Comparison of ENCODE assay signal across 13 cellular contexts in the genomic region with DNA sequence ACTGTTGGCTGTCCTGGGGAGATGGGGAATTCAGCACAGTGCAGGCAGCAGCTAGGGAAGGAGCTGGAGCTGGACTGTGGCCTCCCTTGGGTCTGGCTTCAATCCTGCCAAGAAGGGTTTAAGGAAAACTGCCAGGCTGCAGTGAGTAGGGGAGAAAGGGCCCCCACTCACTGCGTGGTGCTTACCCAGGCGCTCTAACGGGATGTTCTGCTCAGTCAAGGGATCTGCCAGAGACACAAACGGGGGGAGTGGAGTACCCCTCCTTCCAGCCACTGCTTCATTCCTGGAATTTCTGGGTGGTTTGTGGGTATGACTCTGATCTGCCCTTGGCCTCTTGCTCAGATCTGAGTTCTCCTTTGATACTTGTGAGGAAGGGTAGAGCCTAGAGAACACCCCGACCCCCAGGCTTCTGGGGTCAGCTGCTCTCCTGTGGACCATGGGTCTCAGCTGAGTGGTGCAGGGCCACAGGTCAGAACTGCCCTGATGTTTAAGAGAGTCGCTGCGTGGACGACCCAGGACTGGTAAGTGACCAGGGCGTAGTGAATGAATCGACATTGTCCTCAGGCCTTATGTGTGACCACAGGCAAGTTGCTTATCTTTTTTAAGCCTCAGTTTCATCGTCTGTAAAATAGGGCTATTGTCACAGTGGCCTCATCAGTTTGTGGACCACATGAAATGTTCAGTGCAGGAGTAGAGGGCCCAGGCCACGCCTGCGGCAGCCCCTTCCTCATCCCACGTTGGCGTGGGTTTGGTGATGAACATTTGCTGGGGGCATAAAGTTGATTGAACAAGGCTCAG. TPM values are rescaled to one million over a fixed set of nuclear protein-coding genes. Genes with fewer than 3 reads are reported as not detected.
DNase-seq lines count a peak whose midpoint lies in the region; ATAC-seq and TF ChIP-seq lines count a peak whose summit lies in the region.
"Had no signal": no experiment of that assay in that cellular context is flagged by ENCODE, and none has a peak within 500 bp of the region (broad histone marks: within the 10 kb centered on the region; RNA-seq: fewer than 3 reads in every experiment).

No MANE protein-coding gene starts in this region.

- H3K9me3 ChIP-seq in gastrocnemius medialis: no peaks in the 10 kb centered on the region
- H3K9me3 ChIP-seq: Caco-2, neutrophil had no signal

- ATAC-seq in gastrocnemius medialis (no peak), HG02852 (IDR thresholded peaks at IDR 0.05; ENCODE audit: unreplicated experiment) (no peak), GM18873 (IDR thresholded peaks at IDR 0.05; ENCODE audit: low FRiP score, unreplicated experiment) (no peak), HG02763 (IDR thresholded peaks at IDR 0.05; ENCODE audit: unreplicated experiment) (no peak)
- ATAC-seq: activated T-cell treated with anti-CD3 and anti-CD28 coated beads, Interleukin-2, amount 50 U/mL, for 72 hours; T-cell had no signal

- peaks cover 0 to 5% of the 10 kb centered on the region in 2 donors for H3K36me3 ChIP-seq in gastrocnemius medialis

- H3K4me3 ChIP-seq in astrocyte of the cerebellum (ENCODE audit: low read depth, low read length) (no peak overlapping the region), gastrocnemius medialis (no peak overlapping the region)

- peaks cover 14 to 27% of the 10 kb centered on the region in 2 donors for H3K4me1 ChIP-seq in gastrocnemius medialis
- H3K4me1 ChIP-seq: Caco-2 had no signal

- TF ChIP-seq CTCF in astrocyte of the cerebellum (IDR thresholded peaks at IDR 0.05; ENCODE audit: low read depth, low read length, missing control alignments) (no peak), gastrocnemius medialis (IDR thresholded peaks at IDR 0.05 in 4 of 5, conservative IDR thresholded peaks at IDR 0.05 in 1 of 5) (no peak)

- TF ChIP-seq POLR2A in gastrocnemius medialis (IDR thresholded peaks at IDR 0.05): peak in 1 of 2 donors; percentile 9

- peaks cover 0 to 6% (median 5%) of the 10 kb centered on the region in 3 donors for H3K27me3 ChIP-seq in gastrocnemius medialis
- H3K27me3 ChIP-seq: neutrophil had no signal

- DNase-seq in ELR (ENCODE audit: low read depth): peak; percentile 92
- peak; percentile 96 for DNase-seq in astrocyte of the cerebellum (ENCODE audit: low read depth)
- peak; percentile 80 for DNase-seq in hepatic stellate cell (ENCODE audit: low spot score)
- no peak for DNase-seq in gastrocnemius medialis
- DNase-seq in NAMALWA (ENCODE audit: low spot score): no peak
- DNase-seq: activated T-cell treated with anti-CD3 and anti-CD28 coated beads, Interleukin-2, amount 50 U/mL, for 72 hours; Caco-2; NCI-H1105; T-cell had no signal

- in situ Hi-C loops in astrocyte of the cerebellum (cut with HindIII; ENCODE audit: low sequenced_read_pairs) (no loop called here), gastrocnemius medialis (cut with MboI; ENCODE audit: low sequenced_read_pairs in 4 of 4) (no loop called here)

- peak overlapping the region; percentile 45 to 85 (median 58) for H3K27ac ChIP-seq in gastrocnemius medialis

- intact Hi-C loops in gastrocnemius medialis (cut with DNase I; ENCODE audit: low total_unique reads): no loop called here

RNA-seq across cellular contexts. Expression of gene CRISPLD2, which starts 9.6 kb away (rescaled TPM):
- total RNA-seq in gastrocnemius medialis: 10 to 100 TPM; 26.1 to 50.1 (median 39.0) TPM

Comparison
In these comparisons a context has a peak if more than half of its experiments do, and no peak if none do; other contexts are left out.
1. DNase-seq: peak in ELR (single experiment), astrocyte of the cerebellum (single experiment) and hepatic stellate cell (single experiment); none in gastrocnemius medialis (0 of 2) and NAMALWA (single experiment).